19 cellular contexts compared by ENCODE assay signal in genomic region chr1:164605254-164606091, GRCh38. TPM values are rescaled to one million over a fixed set of nuclear protein-coding genes. Genes with fewer than 3 reads are reported as not detected.
A peak's percentile ranks its signal among the peaks of the same experiment; 100 is the strongest.
DNase-seq lines count a peak whose midpoint lies in the region; ATAC-seq, FAIRE-seq and TF ChIP-seq lines count a peak whose summit lies in the region.
"Had no signal": no experiment of that assay in that cellular context is flagged by ENCODE, and none has a peak within 500 bp of the region (broad histone marks: within the 10 kb centered on the region; RNA-seq: fewer than 3 reads in every experiment).

No MANE protein-coding gene starts in this region.

- H3K4me1 ChIP-seq in muscle layer of colon (ENCODE audit: insufficient read depth, low read length), result peaks cover 90% of the 10 kb centered on the region

- no peaks in the 10 kb centered on the region for H3K36me3 ChIP-seq in muscle layer of colon (ENCODE audit: insufficient read depth, low read length)
- H3K36me3 ChIP-seq: colonic mucosa, ovary, upper lobe of left lung had no signal

- ATAC-seq in GM19035 (IDR thresholded peaks at IDR 0.05; ENCODE audit: unreplicated experiment), result no peak
- ATAC-seq: activated CD4-positive, alpha-beta T cell treated with anti-CD3 and anti-CD28 coated beads for 36 hours had no signal

- peak overlapping the region; percentile 54 for H3K27ac Mint-ChIP-seq in type B pancreatic cell
- H3K27ac Mint-ChIP-seq: activated CD4-positive, alpha-beta T cell treated with anti-CD3 and anti-CD28 coated beads for 36 hours; activated naive CD8-positive, alpha-beta T cell; CD14-positive monocyte; endodermal cell; immature natural killer cell had no signal

- H3K4me3 Mint-ChIP-seq in type B pancreatic cell, result no peak overlapping the region
- H3K4me3 Mint-ChIP-seq: activated CD4-positive, alpha-beta T cell treated with anti-CD3 and anti-CD28 coated beads for 36 hours; activated naive CD8-positive, alpha-beta T cell; CD14-positive monocyte; endodermal cell; immature natural killer cell had no signal

- peak overlapping the region; percentile 35 for H3K27ac ChIP-seq in muscle layer of colon (ENCODE audit: low read depth, low read length)
- H3K27ac ChIP-seq: colonic mucosa, KMS-11 had no signal

- no peaks in the 10 kb centered on the region for H3K27me3 ChIP-seq in muscle layer of colon (ENCODE audit: control insufficient read depth in 1 of 2, insufficient read depth in 2 of 2, low read length in 2 of 2)
- H3K27me3 ChIP-seq: colonic mucosa, ovary, upper lobe of left lung had no signal

- H3K27me3 Mint-ChIP-seq in type B pancreatic cell, result no peaks in the 10 kb centered on the region
- H3K27me3 Mint-ChIP-seq: activated CD4-positive, alpha-beta T cell treated with anti-CD3 and anti-CD28 coated beads for 36 hours; activated naive CD8-positive, alpha-beta T cell had no signal

- H3K9ac ChIP-seq in muscle layer of colon (ENCODE audit: low read length), result no peak overlapping the region
- H3K9ac ChIP-seq: KMS-11 had no signal

- peaks cover 70% of the 10 kb centered on the region for H3K4me1 Mint-ChIP-seq in type B pancreatic cell (ENCODE audit: unreplicated experiment)
- H3K4me1 Mint-ChIP-seq: activated CD4-positive, alpha-beta T cell treated with anti-CD3 and anti-CD28 coated beads for 36 hours; immature natural killer cell had no signal

- peak; percentile 19 for DNase-seq in NCI-H146 (lab: John Stamatoyannopoulos, UW)
- no peak for DNase-seq in NCI-H146 treated with DMSO at 0.1 percent for 48 hours (lab: John Stamatoyannopoulos, UW; ENCODE audit: unreplicated experiment)
- DNase-seq in NCI-H748 (lab: John Stamatoyannopoulos, UW; ENCODE audit: unreplicated experiment), result peak; percentile 50
- no peak for DNase-seq in type B pancreatic cell (ENCODE audit: extremely low spot score, unreplicated experiment)
- no peak for DNase-seq in urothelium cell line (ENCODE audit: low spot score)
- no peak for DNase-seq in activated CD4-positive, alpha-beta T cell treated with anti-CD3 and anti-CD28 coated beads, Interleukin-2, amount 50 U/mL, for 1 hour
- DNase-seq: activated CD4-positive, alpha-beta T cell treated with anti-CD3 and anti-CD28 coated beads for 36 hours; colonic mucosa; endodermal cell; immature natural killer cell; NCI-H1105 treated with DMSO at 0.1 percent for 48 hours; ovary; stimulated activated naive CD4-positive, alpha-beta T cell treated with Interleukin-2 at 50 U/mL for 16 hours; upper lobe of left lung had no signal

- no peak for TF ChIP-seq CTCF in type B pancreatic cell (conservative IDR thresholded peaks at IDR 0.05)

- FAIRE-seq in urothelium cell line (lab: Jason Lieb, UNC), result no peak

- H3K9me3 Mint-ChIP-seq in type B pancreatic cell, result no peaks in the 10 kb centered on the region
- H3K9me3 Mint-ChIP-seq: CD14-positive monocyte, endodermal cell, immature natural killer cell had no signal

- no peaks in the 10 kb centered on the region for H3K9me3 ChIP-seq in muscle layer of colon (ENCODE audit: low read length)
- H3K9me3 ChIP-seq: colonic mucosa, ovary, upper lobe of left lung had no signal

- H3K4me3 ChIP-seq in muscle layer of colon (ENCODE audit: low read depth in 1 of 2, low read length in 2 of 2), result no peak overlapping the region
- H3K4me3 ChIP-seq: colonic mucosa, ovary, upper lobe of left lung had no signal

- H3K36me3 Mint-ChIP-seq in type B pancreatic cell, result peaks cover 26% of the 10 kb centered on the region
- H3K36me3 Mint-ChIP-seq: activated naive CD8-positive, alpha-beta T cell; CD14-positive monocyte; immature natural killer cell had no signal

RNA-seq across cellular contexts. Expression of gene PBX1, which starts 46.5 kb away (rescaled TPM):
- 257 and 324 TPM in 2 replicates for total RNA-seq in type B pancreatic cell (ENCODE audit: low replicate concordance)

Comparison
In these comparisons a context has a peak if more than half of its experiments do, and no peak if none do; other contexts are left out.
1. DNase-seq: peak in NCI-H146 (single experiment) and NCI-H748 (single experiment); none in NCI-H146 treated with DMSO at 0.1 percent for 48 hours (single experiment), type B pancreatic cell (single experiment), urothelium cell line (single experiment) and activated CD4-positive, alpha-beta T cell treated with anti-CD3 and anti-CD28 coated beads, Interleukin-2, amount 50 U/mL, for 1 hour (single experiment).